ENCODE assay signal across 1 cellular context in genomic region chr5:140977003-140977402, GRCh38.
TF ChIP-seq lines count a peak whose summit lies in the region.

No MANE protein-coding gene starts in this region.

TF ChIP-seq in SK-N-SH, 30 proteins besides CTCF, POLR2A, EP300 and RAD21:
- TF ChIP-seq GATA2 (CRISPR knock-in tag; IDR thresholded peaks at IDR 0.05) (peak; percentile 23; the same call in 1 of the 2 replicates), USF1 (IDR thresholded peaks at IDR 0.05; ENCODE audit: borderline replicate concordance, low read depth) (no peak), MXI1 (IDR thresholded peaks at IDR 0.05; ENCODE audit: low read depth, low read length) (peak; percentile 36; the same call in 1 of the 2 replicates), GABPA (IDR thresholded peaks at IDR 0.05; ENCODE audit: low read depth) (no peak)
